Comparison of ENCODE assay signal across 22 cellular contexts in the genomic region with DNA sequence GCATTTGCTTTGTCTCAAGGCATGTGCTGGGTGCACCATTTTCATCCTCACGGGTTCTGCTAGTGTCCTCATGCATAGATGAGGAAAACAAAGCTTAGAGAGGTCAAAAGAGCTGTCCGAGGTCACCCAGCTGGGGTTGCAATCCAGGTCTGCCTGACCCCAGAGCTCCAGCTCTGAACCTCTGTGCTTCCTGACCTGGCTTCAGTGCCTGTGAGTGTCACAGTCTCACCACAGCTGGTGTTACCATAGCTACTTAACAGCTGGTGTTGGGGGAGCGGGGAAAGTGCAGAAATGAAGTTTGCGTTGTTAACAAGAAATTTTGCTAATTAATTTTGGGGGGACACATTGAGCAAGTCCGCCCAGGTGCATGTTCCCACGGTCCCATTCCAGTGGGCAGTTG.
DNase-seq lines count a peak whose midpoint lies in the region; ATAC-seq, FAIRE-seq and TF ChIP-seq lines count a peak whose summit lies in the region.
"Had no signal": no experiment of that assay in that cellular context is flagged by ENCODE, and none has a peak within 500 bp of the region (broad histone marks: within the 10 kb centered on the region; RNA-seq: fewer than 3 reads in every experiment).

No MANE protein-coding gene starts in this region.

- no peak overlapping the region for H4K91ac ChIP-seq in H1 (replicated peaks; ENCODE audit: insufficient read length, low read length)

- H3K9me3 ChIP-seq in H1 (ENCODE audit: insufficient read depth in 2 of 2, low read depth in 1 of 2, low read length in 1 of 2) = no peaks in the 10 kb centered on the region
- H3K9me3 ChIP-seq: BE2C, Caco-2 had no signal

- WGBS in H1 (ENCODE audit: extremely low coverage in 1 of 2, insufficient coverage in 1 of 2, insufficient read length in 1 of 2, insufficient replicate concordance in 2 of 2, low coverage in 1 of 2, low lambda C conversion rate in 2 of 2, missing lambda C conversion rate in 1 of 2), 2 experiments = 91% methylated on average over 6 of the region's 6 CpGs; no CpG with 5 or more reads in 1 of the 2 experiments

- no peaks in the 10 kb centered on the region for H4K20me1 ChIP-seq in GM23338 (replicated peaks; ENCODE audit: insufficient read depth)
- no peaks in the 10 kb centered on the region for H4K20me1 ChIP-seq in H1 (replicated peaks in 1 of 2; ENCODE audit: control insufficient read depth in 1 of 2, insufficient read depth in 2 of 2, low read length in 2 of 2)

- no peaks in the 10 kb centered on the region for H3K27me3 ChIP-seq in GM23338 (ENCODE audit: insufficient read depth)
- H3K27me3 ChIP-seq in H1 (replicated peaks in 1 of 4; ENCODE audit: control insufficient read depth in 3 of 4, extremely low read depth in 1 of 4, insufficient read depth in 3 of 4, low read length in 3 of 4) = no peaks in the 10 kb centered on the region; a peak in 1 of 7 replicates
- H3K27me3 ChIP-seq: BE2C had no signal

- H3K9me2 ChIP-seq in GM23338 (ENCODE audit: insufficient read depth) = no peaks in the 10 kb centered on the region

- no peak overlapping the region for H3K9ac ChIP-seq in H1 (replicated peaks in 1 of 4; ENCODE audit: extremely low read depth in 1 of 4, low read depth in 3 of 4, low read length in 3 of 4)

- H2AFZ ChIP-seq in GM23338 = no peak overlapping the region
- H2AFZ ChIP-seq in H1 (ENCODE audit: low read length) = no peak overlapping the region

- H4K8ac ChIP-seq in H1 (ENCODE audit: extremely low read depth, insufficient read depth, low read length) = no peak overlapping the region

- H3K79me2 ChIP-seq in GM23338 (replicated peaks; ENCODE audit: insufficient read depth) (no peaks in the 10 kb centered on the region), H1 (ENCODE audit: control insufficient read depth in 1 of 2, insufficient read depth in 2 of 2, low read length in 2 of 2) (no peaks in the 10 kb centered on the region)

- no peak overlapping the region for H3K14ac ChIP-seq in H1 (ENCODE audit: insufficient read length)

- peak overlapping the region; percentile 71; the same call in 1 of the 2 replicates for H2BK12ac ChIP-seq in H1 (ENCODE audit: low read depth, low read length)

- no peak for TF ChIP-seq CTCF in GM23338 (conservative IDR thresholded peaks at IDR 0.05; ENCODE audit: low read depth in 2 of 2)
- no peak for TF ChIP-seq CTCF in H1 (IDR thresholded peaks at IDR 0.05; ENCODE audit: control extremely low read depth in 1 of 3, insufficient read depth in 1 of 3, low read depth in 1 of 3, low read length in 3 of 3)
- TF ChIP-seq CTCF in neural crest cell (conservative IDR thresholded peaks at IDR 0.05) = no peak

- H3K36me3 ChIP-seq in GM23338 (ENCODE audit: insufficient read depth) (no peaks in the 10 kb centered on the region), H1 (ENCODE audit: control insufficient read depth in 2 of 4, insufficient read depth in 4 of 4, low read length in 3 of 4) (no peaks in the 10 kb centered on the region)
- H3K36me3 ChIP-seq: BE2C had no signal

- no peak overlapping the region; the same call in 1 of the 2 replicates for H3K4me2 ChIP-seq in GM23338
- no peak overlapping the region for H3K4me2 ChIP-seq in H1 (ENCODE audit: insufficient read depth in 1 of 2, low read depth in 2 of 2, low read length in 2 of 2)

- H3F3A ChIP-seq in GM23338 (replicated peaks; ENCODE audit: low read depth) = no peaks in the 10 kb centered on the region

- H2BK5ac ChIP-seq in H1 (ENCODE audit: low read depth, low read length) = no peak overlapping the region

- no peak overlapping the region for H4K5ac ChIP-seq in H1 (ENCODE audit: insufficient read length, low read depth, low read length)

- no peaks in the 10 kb centered on the region for H3K79me1 ChIP-seq in H1 (ENCODE audit: low read depth, low read length)

- no peaks in the 10 kb centered on the region for H3K23me2 ChIP-seq in H1 (ENCODE audit: low read depth, low read length)

- H3K27ac Mint-ChIP-seq in GM23338 = no peak overlapping the region
- H3K27ac Mint-ChIP-seq in neural crest cell (ENCODE audit: unreplicated experiment) = no peak overlapping the region
- no peak overlapping the region for H3K27ac Mint-ChIP-seq in activated T-cell treated with anti-CD3 and anti-CD28 coated beads, Interleukin-2, amount 50 U/mL, for 72 hours
- H3K27ac Mint-ChIP-seq: CD4-positive, CD25-positive, alpha-beta regulatory T cell; CD8-positive, alpha-beta memory T cell had no signal

- POLR2A ChIA-PET in H1 (lab: Charles Lee; ENCODE audit: partially characterized antibody) = interaction anchor here (1.0 to 1.7 kb wide), 2 partner anchors 10 to 18 kb away, joined by 3 read pairs; no protein-coding TSS in a partner anchor

- no peak overlapping the region for H3K4me3 ChIP-seq in GM23338
- H3K4me3 ChIP-seq in H1 (ENCODE audit: extremely low read depth in 1 of 4, insufficient read depth in 2 of 4, low read depth in 3 of 4, low read length in 4 of 4) = no peak overlapping the region

- no peak overlapping the region for H2AK5ac ChIP-seq in H1 (ENCODE audit: low read depth, low read length)

- H3K4me1 ChIP-seq in GM23338 (ENCODE audit: insufficient read depth) (peaks cover 10% of the 10 kb centered on the region), H1 (replicated peaks in 1 of 4; ENCODE audit: control insufficient read depth in 3 of 4, insufficient read depth in 4 of 4, low read length in 3 of 4) (peaks cover under 1 to 8% (median 4%) of the 10 kb centered on the region in 4 experiments; a peak in 6 of 7 replicates)

- no peak overlapping the region for H3K4ac ChIP-seq in H1 (replicated peaks; ENCODE audit: insufficient read length, low read depth, low read length)

- H3K18ac ChIP-seq in H1 (ENCODE audit: extremely low read depth, low read length) = no peak overlapping the region

- peak; percentile 73 for ATAC-seq in GM23338
- no peak for ATAC-seq in activated T-cell treated with anti-CD3 and anti-CD28 coated beads, Interleukin-2, amount 50 U/mL, for 72 hours (replicated peaks in 1 of 2)

- H2BK120ac ChIP-seq in H1 (replicated peaks; ENCODE audit: low read depth, low read length) = no peak overlapping the region

- no peaks in the 10 kb centered on the region for H3K36me3 Mint-ChIP-seq in GM23338 (ENCODE audit: low read depth)
- no peaks in the 10 kb centered on the region for H3K36me3 Mint-ChIP-seq in neural crest cell (ENCODE audit: low read depth)
- H3K36me3 Mint-ChIP-seq in activated T-cell treated with anti-CD3 and anti-CD28 coated beads, Interleukin-2, amount 50 U/mL, for 72 hours (ENCODE audit: insufficient read depth in 2 of 2) = no peaks in the 10 kb centered on the region
- H3K36me3 Mint-ChIP-seq: CD4-positive, CD25-positive, alpha-beta regulatory T cell; CD8-positive, alpha-beta memory T cell had no signal

- H2BK15ac ChIP-seq in H1 (ENCODE audit: low read length) = no peak overlapping the region; the same call in 1 of the 2 replicates

- TF ChIP-seq EP300 in H1 (IDR thresholded peaks at IDR 0.05; ENCODE audit: borderline replicate concordance in 1 of 2, low read depth in 2 of 2, low read length in 2 of 2) = no peak

- H3K27ac ChIP-seq in GM23338 (ENCODE audit: low read depth) = no peak overlapping the region
- no peak overlapping the region for H3K27ac ChIP-seq in H1 (ENCODE audit: low read depth, low read length)

- H3K56ac ChIP-seq in H1 (replicated peaks; ENCODE audit: insufficient read length, low read depth, low read length) = no peak overlapping the region

- H3K4me1 Mint-ChIP-seq in GM23338 = peaks cover 23% of the 10 kb centered on the region
- H3K4me1 Mint-ChIP-seq in neural crest cell = peaks cover 35% of the 10 kb centered on the region
- no peaks in the 10 kb centered on the region for H3K4me1 Mint-ChIP-seq in activated T-cell treated with anti-CD3 and anti-CD28 coated beads, Interleukin-2, amount 50 U/mL, for 72 hours (ENCODE audit: low read depth)
- H3K4me1 Mint-ChIP-seq: CD8-positive, alpha-beta memory T cell had no signal

- no peak for FAIRE-seq in H1 (lab: Jason Lieb, UNC)
- FAIRE-seq: A204.1, D721Med, GM12892, GM18507 had no signal

- no peak overlapping the region for H3K23ac ChIP-seq in H1 (ENCODE audit: insufficient read length)

- no peak for TF ChIP-seq RAD21 in H1 (IDR thresholded peaks at IDR 0.05 in 1 of 2, conservative IDR thresholded peaks at IDR 0.05 in 1 of 2; ENCODE audit: low read depth in 2 of 2, low read length in 2 of 2)

- DNase-seq in ELF-1 (ENCODE audit: low read depth, low spot score) (peak; percentile 37), GM23338 (ENCODE audit: low spot score) (no peak), H1 (ENCODE audit: low read depth in 1 of 2, low spot score in 2 of 2) (no peak), neural crest cell (ENCODE audit: low read depth, low spot score) (no peak), anterior cingulate cortex (lab: John Stamatoyannopoulos, UW) (no peak), HK-2 (ENCODE audit: unreplicated experiment) (no peak)
- no peak for DNase-seq in activated T-cell treated with anti-CD3 and anti-CD28 coated beads, Interleukin-2, amount 50 U/mL, for 72 hours
- DNase-seq: ACHN; BE2C; C1 segment of cervical spinal cord; Caco-2; CD4-positive, CD25-positive, alpha-beta regulatory T cell; CD8-positive, alpha-beta memory T cell; GDM1; GOT3; H9; IMR-90; KBM-7 had no signal

- CTCF ChIA-PET in H1 (lab: Charles Lee; ENCODE audit: partially characterized antibody) = interaction anchor here (1.0 to 1.4 kb wide), 3 partner anchors 9 to 33 kb away, joined by 3 to 5 read pairs (median 5); no protein-coding TSS in a partner anchor

- H2BK20ac ChIP-seq in H1 (ENCODE audit: low read length) = no peak overlapping the region

- no peaks in the 10 kb centered on the region for H3K9me3 Mint-ChIP-seq in GM23338
- no peaks in the 10 kb centered on the region for H3K9me3 Mint-ChIP-seq in neural crest cell
- H3K9me3 Mint-ChIP-seq in activated T-cell treated with anti-CD3 and anti-CD28 coated beads, Interleukin-2, amount 50 U/mL, for 72 hours = no peaks in the 10 kb centered on the region
- H3K9me3 Mint-ChIP-seq: CD4-positive, CD25-positive, alpha-beta regulatory T cell; H9 had no signal

- TF ChIP-seq POLR2A in H1 (IDR thresholded peaks at IDR 0.05; ENCODE audit: control extremely low read depth in 1 of 2, low read depth in 2 of 2, low read length in 2 of 2) = no peak

- H3K27me3 Mint-ChIP-seq in GM23338 (ENCODE audit: insufficient read depth, low read depth, poor library complexity) (peaks cover 7% of the 10 kb centered on the region), neural crest cell (ENCODE audit: low read depth) (no peaks in the 10 kb centered on the region)
- no peaks in the 10 kb centered on the region for H3K27me3 Mint-ChIP-seq in activated T-cell treated with anti-CD3 and anti-CD28 coated beads, Interleukin-2, amount 50 U/mL, for 72 hours (ENCODE audit: low read depth)
- H3K27me3 Mint-ChIP-seq: CD4-positive, CD25-positive, alpha-beta regulatory T cell had no signal

- H3K4me3 Mint-ChIP-seq in GM23338 (no peak overlapping the region), neural crest cell (peak overlapping the region; percentile 9)
- H3K4me3 Mint-ChIP-seq in activated T-cell treated with anti-CD3 and anti-CD28 coated beads, Interleukin-2, amount 50 U/mL, for 72 hours = no peak overlapping the region
- H3K4me3 Mint-ChIP-seq: CD4-positive, CD25-positive, alpha-beta regulatory T cell; CD8-positive, alpha-beta memory T cell had no signal

TF ChIP-seq in GM23338, 12 proteins besides CTCF, POLR2A, EP300 and RAD21 (continues in another document):
- TF ChIP-seq POLR2AphosphoS5 (IDR thresholded peaks at IDR 0.05; ENCODE audit: low read depth) = no peak

TF ChIP-seq in H1, 55 proteins besides CTCF, POLR2A, EP300 and RAD21 (continues in another document):
- TF ChIP-seq RNF2 (IDR thresholded peaks at IDR 0.05; ENCODE audit: borderline replicate concordance, low read depth, low read length, missing control alignments, poor library complexity, severe bottlenecking) = no peak
